ENCODE assay signal across 29 cellular contexts in genomic region chr3:163562625-163563024, GRCh38.
"Had no signal": no experiment of that assay in that cellular context is flagged by ENCODE, and none has a peak within 500 bp of the region (broad histone marks: within the 10 kb centered on the region; RNA-seq: fewer than 3 reads in every experiment).

No MANE protein-coding gene starts in this region.

- H3K4me2 ChIP-seq: KMS-11 had no signal

- H3K4me3 Mint-ChIP-seq: activated naive CD8-positive, alpha-beta T cell treated with anti-CD3 and anti-CD28 coated beads, Interleukin-2, amount 50 U/mL, for 24 hours; activated T-cell treated with anti-CD3 and anti-CD28 coated beads, Interleukin-2, amount 50 U/mL, for 4 hours; brain; central memory CD8-positive, alpha-beta T cell; T-helper 1 cell treated with Interleukin-12 subunit alpha and Interleukin-12 subunit beta and Interleukin-4 antibody, amounts not matched to agents 30 μg/mL and 1 μg/mL, for 36 hours; WTC11 had no signal

- H3K36me3 Mint-ChIP-seq: activated naive CD4-positive, alpha-beta T cell treated with anti-CD3 and anti-CD28 coated beads, Interleukin-2, amount 50 U/mL, for 72 hours; brain had no signal

- H3K36me3 ChIP-seq: ascending aorta, Peyer's patch had no signal

- DNase-seq: activated CD4-positive, alpha-beta T cell treated with anti-CD3 and anti-CD28 coated beads for 48 hours; activated CD4-positive, alpha-beta T cell treated with anti-CD3 and anti-CD28 coated beads, Interleukin-2, amount 50 U/mL, for 48 hours; activated CD4-positive, CD25-positive, alpha-beta regulatory T cell treated with anti-CD3 and anti-CD28 coated beads, Interleukin-2, amount 50 U/mL, for 72 hours; activated effector memory CD4-positive, alpha-beta T cell treated with anti-CD3 and anti-CD28 coated beads, Interleukin-2, amount 50 U/mL, for 16 hours; activated naive CD4-positive, alpha-beta T cell treated with Interleukin-2 at 50 U/mL for 16 hours; activated naive CD8-positive, alpha-beta T cell treated with anti-CD3 and anti-CD28 coated beads, Interleukin-2, amount 50 U/mL, for 24 hours; activated T-cell treated with anti-CD3 and anti-CD28 coated beads, Interleukin-2, amount 50 U/mL, for 4 hours; amniotic stem cell; NCI-H1092 treated with DMSO at 0.1 percent for 48 hours; NCI-H1417 treated with DMSO at 0.1 percent for 48 hours; NCI-H1694; NCI-H2029 treated with DMSO at 0.1 percent for 48 hours; NCI-H345; NCI-H510A; NCI-H526 treated with DMSO at 0.1 percent for 48 hours; NCI-H82; NK-92 treated with Interleukin-12 subunit alpha and Interleukin-12 subunit beta, amount 100 ng/mL, for 24 hours; OCI-M1; Peyer's patch; Right ventricle myocardium superior; SW 1271 had no signal

- H3K27me3 ChIP-seq: ascending aorta, Peyer's patch had no signal

- H3K27ac Mint-ChIP-seq: activated naive CD4-positive, alpha-beta T cell treated with anti-CD3 and anti-CD28 coated beads, Interleukin-2, amount 50 U/mL, for 72 hours; activated naive CD8-positive, alpha-beta T cell treated with anti-CD3 and anti-CD28 coated beads, Interleukin-2, amount 50 U/mL, for 24 hours; brain; T-helper 1 cell treated with Interleukin-12 subunit alpha and Interleukin-12 subunit beta and Interleukin-4 antibody, amounts not matched to agents 30 μg/mL and 1 μg/mL, for 36 hours; WTC11 had no signal

- H3K9ac ChIP-seq: KMS-11 had no signal

- H3K4me1 Mint-ChIP-seq: activated naive CD8-positive, alpha-beta T cell treated with anti-CD3 and anti-CD28 coated beads, Interleukin-2, amount 50 U/mL, for 24 hours; brain; central memory CD8-positive, alpha-beta T cell had no signal

- H3K27ac ChIP-seq: ascending aorta, KMS-11, Peyer's patch, RWPE1 had no signal

- H3K4me3 ChIP-seq: ascending aorta, Peyer's patch had no signal

- H3K27me3 Mint-ChIP-seq: activated naive CD8-positive, alpha-beta T cell treated with anti-CD3 and anti-CD28 coated beads, Interleukin-2, amount 50 U/mL, for 24 hours; brain; central memory CD8-positive, alpha-beta T cell had no signal

- H3K9me3 Mint-ChIP-seq: activated naive CD8-positive, alpha-beta T cell treated with anti-CD3 and anti-CD28 coated beads, Interleukin-2, amount 50 U/mL, for 24 hours; T-helper 1 cell treated with Interleukin-12 subunit alpha and Interleukin-12 subunit beta and Interleukin-4 antibody, amounts not matched to agents 30 μg/mL and 1 μg/mL, for 36 hours had no signal

- H3K9me3 ChIP-seq: ascending aorta, Peyer's patch had no signal

- ATAC-seq: activated naive CD4-positive, alpha-beta T cell treated with anti-CD3 and anti-CD28 coated beads, Interleukin-2, amount 50 U/mL, for 72 hours; activated naive CD8-positive, alpha-beta T cell treated with anti-CD3 and anti-CD28 coated beads, Interleukin-2, amount 50 U/mL, for 24 hours; activated T-cell treated with anti-CD3 and anti-CD28 coated beads, Interleukin-2, amount 50 U/mL, for 4 hours; WTC11 had no signal

- H3K4me1 ChIP-seq: ascending aorta, Peyer's patch had no signal
